Comparison of ENCODE assay signal across 2 cellular contexts in genomic region chr9:129108083-129108804, GRCh38.
TF ChIP-seq lines count a peak whose summit lies in the region.

No MANE protein-coding gene starts in this region.

TF ChIP-seq in SK-N-SH, 30 proteins besides CTCF, POLR2A, EP300 and RAD21 (continued from another document):
- TF ChIP-seq ZBTB33 (IDR thresholded peaks at IDR 0.05; ENCODE audit: borderline replicate concordance, low read depth) (no peak), TCF12 (IDR thresholded peaks at IDR 0.05) (no peak), GATA2 (CRISPR knock-in tag; IDR thresholded peaks at IDR 0.05) (no peak), JUND (IDR thresholded peaks at IDR 0.05) (no peak), USF1 (IDR thresholded peaks at IDR 0.05; ENCODE audit: borderline replicate concordance, low read depth) (no peak), POLR2AphosphoS5 (IDR thresholded peaks at IDR 0.05; ENCODE audit: low read depth, low read length) (no peak)
TF ChIP-seq in SK-N-SH: peak in this region for 0.

TF ChIP-seq in SK-N-SH treated with all-trans-retinoic acid at 6 μM for 48 hours, 23 proteins besides CTCF, POLR2A, EP300 and RAD21 (continued from another document):
- TF ChIP-seq ZNF565 (CRISPR knock-in tag; conservative IDR thresholded peaks at IDR 0.05; ENCODE audit: low read depth) (no peak), SNAI2 (CRISPR knock-in tag; IDR thresholded peaks at IDR 0.05) (no peak), POU6F1 (CRISPR knock-in tag; IDR thresholded peaks at IDR 0.05; ENCODE audit: borderline replicate concordance, low read depth) (no peak), OSR1 (CRISPR knock-in tag; IDR thresholded peaks at IDR 0.05) (no peak)
TF ChIP-seq in SK-N-SH treated with all-trans-retinoic acid at 6 μM for 48 hours: peak in this region for 0.
